Comparison of ENCODE assay signal across 16 cellular contexts in genomic region chr19:18870531-18871172, GRCh38. TPM values are rescaled to one million over a fixed set of nuclear protein-coding genes. Genes with fewer than 3 reads are reported as not detected.
DNase-seq lines count a peak whose midpoint lies in the region; ATAC-seq and TF ChIP-seq lines count a peak whose summit lies in the region.
"Had no signal": no experiment of that assay in that cellular context is flagged by ENCODE, and none has a peak within 500 bp of the region (broad histone marks: within the 10 kb centered on the region; RNA-seq: fewer than 3 reads in every experiment).

No MANE protein-coding gene starts in this region.

- TF ChIP-seq CTCF in HEK293 (tag by site-specific recombination; IDR thresholded peaks at IDR 0.05) (no peak), brain (conservative IDR thresholded peaks at IDR 0.05) (no peak)

- H3K4me1 ChIP-seq in BLaER1 (peaks cover 31% of the 10 kb centered on the region), HEK293 (ENCODE audit: control insufficient read depth, insufficient read depth, low read length) (peaks cover 5% of the 10 kb centered on the region)
- H3K4me1 ChIP-seq: body of pancreas had no signal

- H3K36me3 ChIP-seq in BLaER1 (peaks cover 41% of the 10 kb centered on the region), HEK293 (ENCODE audit: control insufficient read depth in 2 of 2, insufficient read depth in 1 of 2, low read length in 2 of 2) (peaks cover 0 to 44% of the 10 kb centered on the region in 2 experiments; a peak in 1 of 3 replicates)

- peaks cover 0 to 3% (median 0%) of the 10 kb centered on the region in 5 experiments for H3K9me3 Mint-ChIP-seq in brain
- no peaks in the 10 kb centered on the region for H3K9me3 Mint-ChIP-seq in natural killer cell treated with Interleukin-12 subunit alpha and Interleukin-12 subunit beta and Interleukin-15 and Interleukin-18, amount 100 ng/mL, for 72 hours
- H3K9me3 Mint-ChIP-seq: activated CD8-positive, alpha-beta T cell treated with anti-CD3 and anti-CD28 coated beads for 36 hours; T-helper 2 cell treated with Interferon-gamma antibody and Interleukin-4, amounts not matched to agents 5 μg/mL and 100 μg/mL, for 36 hours had no signal

- peak overlapping the region in 3 of 5 experiments; percentile 36 to 64 (median 63) for H3K27ac Mint-ChIP-seq in brain
- H3K27ac Mint-ChIP-seq in natural killer cell treated with Interleukin-12 subunit alpha and Interleukin-12 subunit beta and Interleukin-15 and Interleukin-18, amount 100 ng/mL, for 72 hours = peak overlapping the region in 1 of 2 donors; percentile 78
- H3K27ac Mint-ChIP-seq: activated CD8-positive, alpha-beta T cell treated with anti-CD3 and anti-CD28 coated beads for 36 hours; T-helper 2 cell treated with Interferon-gamma antibody and Interleukin-4, amounts not matched to agents 5 μg/mL and 100 μg/mL, for 36 hours had no signal

- H3K9ac ChIP-seq in BLaER1 = peak overlapping the region; percentile 50; the same call in 1 of the 2 replicates

- H3K4me1 Mint-ChIP-seq in brain = peaks cover 3% of the 10 kb centered on the region
- H3K4me1 Mint-ChIP-seq in natural killer cell treated with Interleukin-12 subunit alpha and Interleukin-12 subunit beta and Interleukin-15 and Interleukin-18, amount 100 ng/mL, for 72 hours (ENCODE audit: low read depth in 2 of 2) = peaks cover 5 to 8% of the 10 kb centered on the region in 2 donors

- CTCF ChIA-PET in HEK293 (lab: Yijun Ruan, JAX) = interaction anchor here (0.7 to 1.6 kb wide), 3 partner anchors 9 to 14 kb away, joined by 3 to 5 read pairs (median 4); no protein-coding TSS in a partner anchor

- peaks cover 57% of the 10 kb centered on the region for H3K36me3 Mint-ChIP-seq in brain
- H3K36me3 Mint-ChIP-seq in natural killer cell treated with Interleukin-12 subunit alpha and Interleukin-12 subunit beta and Interleukin-15 and Interleukin-18, amount 100 ng/mL, for 72 hours = no peaks in the 10 kb centered on the region

- H3K4me3 Mint-ChIP-seq in brain = no peak overlapping the region
- H3K4me3 Mint-ChIP-seq in natural killer cell treated with Interleukin-12 subunit alpha and Interleukin-12 subunit beta and Interleukin-15 and Interleukin-18, amount 100 ng/mL, for 72 hours = peak overlapping the region; percentile 26
- H3K4me3 Mint-ChIP-seq: activated CD8-positive, alpha-beta T cell treated with anti-CD3 and anti-CD28 coated beads for 36 hours; T-helper 2 cell treated with Interferon-gamma antibody and Interleukin-4, amounts not matched to agents 5 μg/mL and 100 μg/mL, for 36 hours had no signal

- peaks cover 48% of the 10 kb centered on the region for H4K20me1 ChIP-seq in BLaER1

- H3K4me3 ChIP-seq in BLaER1 = peak overlapping the region; percentile 57
- no peak overlapping the region for H3K4me3 ChIP-seq in HEK293 (ENCODE audit: low read depth, low read length)
- H3K4me3 ChIP-seq: body of pancreas, left lung had no signal

- no peak for ATAC-seq in natural killer cell treated with Interleukin-12 subunit alpha and Interleukin-12 subunit beta and Interleukin-15 and Interleukin-18, amount 100 ng/mL, for 72 hours
- ATAC-seq: activated CD8-positive, alpha-beta T cell treated with anti-CD3 and anti-CD28 coated beads for 36 hours; body of pancreas; left lung had no signal

- DNase-seq in natural killer cell treated with Interleukin-12 subunit alpha and Interleukin-12 subunit beta and Interleukin-15 and Interleukin-18, amount 100 ng/mL, for 72 hours (ENCODE audit: low spot score) = no peak
- DNase-seq in epidermal melanocyte (ENCODE audit: insufficient read length, low spot score) (no peak), CD1c-positive myeloid dendritic cell (ENCODE audit: extremely low spot score) (no peak), NCI-H1048 (lab: John Stamatoyannopoulos, UW) (no peak)
- DNase-seq: activated CD4-positive, CD25-positive, alpha-beta regulatory T cell; activated CD8-positive, alpha-beta T cell treated with anti-CD3 and anti-CD28 coated beads for 36 hours; body of pancreas; DMS79 treated with DMSO at 0.1 percent for 48 hours; Karpas-422; NCI-H187 treated with DMSO at 0.1 percent for 48 hours; NCI-H2227 treated with DMSO at 0.1 percent for 48 hours had no signal

- peak overlapping the region; percentile 95 for H3K4me2 ChIP-seq in BLaER1

- H3K9me3 ChIP-seq in BLaER1 (peaks cover 5% of the 10 kb centered on the region; the same call in 1 of the 2 replicates), HEK293 (ENCODE audit: control insufficient read depth, insufficient read depth, low read depth, low read length) (no peaks in the 10 kb centered on the region)
- H3K9me3 ChIP-seq: body of pancreas, left lung had no signal

- no peaks in the 10 kb centered on the region for H3K27me3 ChIP-seq in BLaER1
- H3K27me3 ChIP-seq: body of pancreas had no signal

- no peaks in the 10 kb centered on the region for H3K27me3 Mint-ChIP-seq in brain
- H3K27me3 Mint-ChIP-seq in natural killer cell treated with Interleukin-12 subunit alpha and Interleukin-12 subunit beta and Interleukin-15 and Interleukin-18, amount 100 ng/mL, for 72 hours = peaks cover 0 to 10% of the 10 kb centered on the region in 2 donors

- POLR2A ChIA-PET in HEK293 (lab: Yijun Ruan, JAX) = interaction anchor here (1.2 kb wide), 1 partner anchor 9 kb away, joined by 7 read pairs; no protein-coding TSS in a partner anchor

- H3K27ac ChIP-seq in BLaER1 (peak overlapping the region; percentile 66), HEK293 (ENCODE audit: extremely low read depth, low read depth, low read length) (no peak overlapping the region)
- H3K27ac ChIP-seq: left lung had no signal

TF ChIP-seq in HEK293, 187 proteins besides CTCF, POLR2A, EP300 and RAD21 (continues in another document):
- no peak for TF ChIP-seq ZSCAN23 (tag by site-specific recombination; IDR thresholded peaks at IDR 0.05)
- TF ChIP-seq ZNF776 (tag by site-specific recombination; IDR thresholded peaks at IDR 0.05; ENCODE audit: borderline replicate concordance) = no peak
- no peak for TF ChIP-seq WT1 (tag by site-specific recombination; IDR thresholded peaks at IDR 0.05)
- TF ChIP-seq ZNF837 (tag by site-specific recombination; IDR thresholded peaks at IDR 0.05) = no peak
- peak; percentile 50; the same call in 1 of the 2 replicates for TF ChIP-seq ZNF366 (tag by site-specific recombination; conservative IDR thresholded peaks at IDR 0.05)
- no peak for TF ChIP-seq ZNF558 (tag by site-specific recombination; IDR thresholded peaks at IDR 0.05)
- TF ChIP-seq ZBTB11 (tag by site-specific recombination; conservative IDR thresholded peaks at IDR 0.05; ENCODE audit: low read depth) = no peak
- peak; percentile 84 for TF ChIP-seq ZFHX2 (tag by site-specific recombination; conservative IDR thresholded peaks at IDR 0.05)
- TF ChIP-seq, protein P1, sequence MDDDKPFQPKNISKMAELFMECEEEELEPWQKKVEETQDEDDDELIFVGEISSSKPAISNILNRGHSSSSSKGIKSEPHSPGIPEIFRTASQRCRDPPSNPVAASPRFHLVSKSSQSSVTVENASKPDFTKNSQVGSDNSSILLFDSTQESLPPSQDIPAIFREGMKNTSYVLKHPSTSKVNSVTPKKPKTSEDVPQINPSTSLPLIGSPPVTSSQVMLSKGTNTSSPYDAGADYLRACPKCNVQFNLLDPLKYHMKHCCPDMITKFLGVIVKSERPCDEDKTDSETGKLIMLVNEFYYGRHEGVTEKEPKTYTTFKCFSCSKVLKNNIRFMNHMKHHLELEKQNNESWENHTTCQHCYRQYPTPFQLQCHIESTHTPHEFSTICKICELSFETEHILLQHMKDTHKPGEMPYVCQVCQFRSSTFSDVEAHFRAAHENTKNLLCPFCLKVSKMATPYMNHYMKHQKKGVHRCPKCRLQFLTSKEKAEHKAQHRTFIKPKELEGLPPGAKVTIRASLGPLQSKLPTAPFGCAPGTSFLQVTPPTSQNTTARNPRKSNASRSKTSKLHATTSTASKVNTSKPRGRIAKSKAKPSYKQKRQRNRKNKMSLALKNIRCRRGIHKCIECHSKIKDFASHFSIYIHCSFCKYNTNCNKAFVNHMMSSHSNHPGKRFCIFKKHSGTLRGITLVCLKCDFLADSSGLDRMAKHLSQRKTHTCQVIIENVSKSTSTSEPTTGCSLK (tag by site-specific recombination; IDR thresholded peaks at IDR 0.05) = no peak

RNA-seq across cellular contexts. Expression of gene CERS1, which starts 25.3 kb away (rescaled TPM):
- 104 TPM for polyA plus RNA-seq in brain (ENCODE audit: insufficient read depth, low read depth, low replicate concordance)
- total RNA-seq in natural killer cell treated with Interleukin-12 subunit alpha and Interleukin-12 subunit beta and Interleukin-15 and Interleukin-18, amount 100 ng/mL, for 72 hours = not detected

RNA-seq across cellular contexts. Expression of gene UPF1, which starts 38.9 kb away (rescaled TPM):
- 57.2 TPM for polyA plus RNA-seq in brain (ENCODE audit: insufficient read depth, low read depth, low replicate concordance)
- 100 to 1,000 TPM; 104 to 150 TPM for total RNA-seq in natural killer cell treated with Interleukin-12 subunit alpha and Interleukin-12 subunit beta and Interleukin-15 and Interleukin-18, amount 100 ng/mL, for 72 hours

RNA-seq across cellular contexts. Expression of gene COPE, which starts 48.5 kb away (rescaled TPM):
- 291 TPM for polyA plus RNA-seq in brain (ENCODE audit: insufficient read depth, low read depth, low replicate concordance)
- total RNA-seq in natural killer cell treated with Interleukin-12 subunit alpha and Interleukin-12 subunit beta and Interleukin-15 and Interleukin-18, amount 100 ng/mL, for 72 hours = 100 to 1,000 TPM; 204 to 275 TPM

RNA-seq across cellular contexts. Expression of gene DDX49, which starts 48.9 kb away (rescaled TPM):
- polyA plus RNA-seq in brain (ENCODE audit: insufficient read depth, low read depth, low replicate concordance) = 76.8 TPM
- 100 to 1,000 TPM in 1 of 2 donors, 10 to 100 TPM in 1; 72.7 to 119 TPM for total RNA-seq in natural killer cell treated with Interleukin-12 subunit alpha and Interleukin-12 subunit beta and Interleukin-15 and Interleukin-18, amount 100 ng/mL, for 72 hours
